ENCODE assay signal across 8 cellular contexts in the genomic region with DNA sequence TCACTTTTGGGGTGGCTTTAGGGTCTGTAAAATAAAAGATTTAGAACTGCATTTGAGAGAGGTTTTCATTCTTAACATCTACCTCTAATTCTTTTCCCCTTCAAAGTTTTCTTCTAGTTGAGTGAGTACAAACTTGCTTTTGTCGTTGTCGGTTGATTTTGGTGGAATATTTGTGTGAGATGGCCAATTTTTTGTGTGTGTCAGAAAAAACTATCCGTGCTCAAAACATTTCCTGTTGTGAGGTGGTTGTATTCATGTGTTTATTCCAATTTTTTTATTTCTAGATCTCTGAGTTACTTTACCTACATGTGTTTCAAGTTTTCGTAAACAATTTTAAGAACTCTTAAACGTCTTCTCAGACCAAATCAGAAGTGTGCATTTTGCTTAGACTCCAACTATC. TPM values are rescaled to one million over a fixed set of nuclear protein-coding genes. Genes with fewer than 3 reads are reported as not detected.
DNase-seq lines count a peak whose midpoint lies in the region; ATAC-seq and TF ChIP-seq lines count a peak whose summit lies in the region.

No MANE protein-coding gene starts in this region.

- peaks cover 15% of the 10 kb centered on the region for H3K9me3 Mint-ChIP-seq in Caco-2 (ENCODE audit: unreplicated experiment)

- no peaks in the 10 kb centered on the region for H3K27me3 Mint-ChIP-seq in Caco-2 (ENCODE audit: insufficient read depth, unreplicated experiment)

- DNase-seq in Caco-2 (no peak), PC-9 (no peak), epithelial cell of prostate (ENCODE audit: low read depth, low spot score) (no peak), osteoblast (ENCODE audit: insufficient read length, low spot score, missing footprints) (no peak), GF-D8 (lab: John Stamatoyannopoulos, UW) (no peak), NCI-H526 (lab: John Stamatoyannopoulos, UW) (no peak)
- no peak for DNase-seq in stimulated activated CD8-positive, alpha-beta memory T cell treated with anti-CD3 and anti-CD28 coated beads, Interleukin-4, amount 100 ng/mL, for 48 hours

- peaks cover 21% of the 10 kb centered on the region for H3F3A ChIP-seq in PC-9 (ENCODE audit: insufficient read depth, low read depth)

- H3K4me2 ChIP-seq in PC-9, result peak overlapping the region; percentile 85
- peak overlapping the region; percentile 78 for H3K4me2 ChIP-seq in osteoblast (ENCODE audit: insufficient read depth, low read length)

- H3K4me3 ChIP-seq in Caco-2 (ENCODE audit: low read depth, low read length), result peak overlapping the region; percentile 97
- peak overlapping the region; percentile 83 for H3K4me3 ChIP-seq in PC-9
- peak overlapping the region; percentile 91 for H3K4me3 ChIP-seq in osteoblast (ENCODE audit: insufficient read depth, low read length)

- peaks cover 62% of the 10 kb centered on the region for H3K79me2 ChIP-seq in PC-9 (ENCODE audit: low read depth)
- peaks cover 68% of the 10 kb centered on the region for H3K79me2 ChIP-seq in osteoblast (ENCODE audit: insufficient read depth, low read length)

- TF ChIP-seq CTCF in Caco-2 (IDR thresholded peaks at IDR 0.05; ENCODE audit: insufficient read depth in 1 of 2, low read depth in 1 of 2, low read length in 1 of 2, severe bottlenecking in 1 of 2, unreplicated experiment in 1 of 2) (no peak), PC-9 (conservative IDR thresholded peaks at IDR 0.05) (0 out of 2 replicates have a peak, but pooled peaks have one; percentile 16), osteoblast (IDR thresholded peaks at IDR 0.05; ENCODE audit: extremely low read depth, low read depth, low read length) (no peak)

- H3K27ac Mint-ChIP-seq in Caco-2 (ENCODE audit: unreplicated experiment), result peak overlapping the region; percentile 63

- peaks cover 18% of the 10 kb centered on the region for H3K4me1 Mint-ChIP-seq in Caco-2 (ENCODE audit: low read depth, unreplicated experiment)

- H3K36me3 ChIP-seq in Caco-2 (ENCODE audit: control insufficient read depth, insufficient read depth, low read length) (no peaks in the 10 kb centered on the region), PC-9 (ENCODE audit: low read depth) (peaks cover 11% of the 10 kb centered on the region), osteoblast (ENCODE audit: insufficient read depth, low read length) (no peaks in the 10 kb centered on the region)

- CTCF ChIA-PET in Caco-2 (lab: Charles Lee) (no interaction called here), PC-9 (lab: Charles Lee) (no interaction called here)

- BruUV-seq in Caco-2 (replicated peaks; lab: Mats Ljungman, UMichigan) (TSS peak; percentile 28), PC-9 (replicated peaks; lab: Mats Ljungman, UMichigan) (no TSS peak)

- ATAC-seq in HG02623 (IDR thresholded peaks at IDR 0.05; ENCODE audit: unreplicated experiment), result no peak

- H3K27me3 ChIP-seq in Caco-2 (replicated peaks; ENCODE audit: control insufficient read depth, insufficient read depth, low read length) (no peaks in the 10 kb centered on the region), PC-9 (ENCODE audit: insufficient read depth, low read depth) (no peaks in the 10 kb centered on the region), osteoblast (ENCODE audit: insufficient read depth, low read length) (no peaks in the 10 kb centered on the region)

- H3K27ac ChIP-seq in PC-9 (peak overlapping the region; percentile 68), epithelial cell of prostate (peak overlapping the region; percentile 88), osteoblast (ENCODE audit: low read depth, low read length) (peak overlapping the region; percentile 89)

- no peaks in the 10 kb centered on the region for H3K9me2 ChIP-seq in PC-9 (ENCODE audit: insufficient read depth)

- intact Hi-C loops in Caco-2 (cut with micrococcal nuclease; ENCODE audit: unreplicated experiment) (loop anchor here (5.0 kb wide), 2 partner anchors 207 to 408 kb away; no protein-coding TSS in a partner anchor), PC-9 (cut with micrococcal nuclease; ENCODE audit: unreplicated experiment) (loop anchor here (5.0 to 10.0 kb wide), 5 partner anchors 145 to 605 kb away; partner anchors contain the start of gene AGR2)

- peaks cover 12% of the 10 kb centered on the region for H3K36me3 Mint-ChIP-seq in Caco-2 (ENCODE audit: insufficient read depth, unreplicated experiment)

- H4K20me1 ChIP-seq in PC-9 (ENCODE audit: insufficient read depth), result peaks cover 5% of the 10 kb centered on the region; the same call in 1 of the 2 replicates
- peaks cover 26% of the 10 kb centered on the region for H4K20me1 ChIP-seq in osteoblast (ENCODE audit: insufficient read depth, low read length)

- no peaks in the 10 kb centered on the region for H3K9me3 ChIP-seq in Caco-2
- peaks cover 10% of the 10 kb centered on the region for H3K9me3 ChIP-seq in PC-9 (ENCODE audit: insufficient read depth, low read depth)
- no peaks in the 10 kb centered on the region for H3K9me3 ChIP-seq in osteoblast (ENCODE audit: low read depth, low read length)

- peak overlapping the region; percentile 68 for H2AFZ ChIP-seq in PC-9
- H2AFZ ChIP-seq in osteoblast (ENCODE audit: low read length), result peak overlapping the region; percentile 22

- POLR2A ChIA-PET in Caco-2 (lab: Charles Lee), result no interaction called here
- POLR2A ChIA-PET in PC-9 (lab: Charles Lee; ENCODE audit: unreplicated experiment), result interaction anchor here (0.5 to 0.7 kb wide), 4 partner anchors 284 to 925 kb away, joined by 4 to 5 read pairs (median 4); no protein-coding TSS in a partner anchor

- peak overlapping the region; percentile 87 for H3K4me3 Mint-ChIP-seq in Caco-2 (ENCODE audit: unreplicated experiment)

- peaks cover 13% of the 10 kb centered on the region; the same call in 1 of the 2 replicates for H3K4me1 ChIP-seq in Caco-2
- H3K4me1 ChIP-seq in PC-9 (replicated peaks; ENCODE audit: insufficient read depth), result peaks cover 53% of the 10 kb centered on the region
- H3K4me1 ChIP-seq in osteoblast (ENCODE audit: insufficient read depth, low read length), result peaks cover 32% of the 10 kb centered on the region

RNA-seq across cellular contexts. Expression of gene AHR, which starts 1.6 kb away (rescaled TPM):
- total RNA-seq in Caco-2 (2022), result 39.0 and 39.4 TPM in 2 replicates
- 46.4 and 61.3 TPM in 2 replicates for total RNA-seq in PC-9 (2021)
- total RNA-seq in osteoblast, result 274 and 313 TPM in 2 replicates
